ENCODE assay signal across 8 cellular contexts in genomic region chr19:52297601-52298358, GRCh38. TPM values are rescaled to one million over a fixed set of nuclear protein-coding genes. Genes with fewer than 3 reads are reported as not detected.
A peak's percentile ranks its signal among the peaks of the same experiment; 100 is the strongest.
DNase-seq lines count a peak whose midpoint lies in the region; ATAC-seq and TF ChIP-seq lines count a peak whose summit lies in the region.

No MANE protein-coding gene starts in this region.

- peak overlapping the region; percentile 29 for H3K4me3 ChIP-seq in endocrine pancreas (ENCODE audit: control insufficient read depth, insufficient read depth, low read length)
- peak overlapping the region; percentile 85 for H3K4me3 ChIP-seq in neural cell (ENCODE audit: low read length)

- no peaks in the 10 kb centered on the region for H3K4me1 ChIP-seq in endocrine pancreas (ENCODE audit: control insufficient read depth, insufficient read depth, low read length)

- H3K27me3 ChIP-seq in endocrine pancreas (ENCODE audit: control insufficient read depth, insufficient read depth, low read length) (no peaks in the 10 kb centered on the region), neural cell (ENCODE audit: insufficient read depth, low read depth, low read length) (no peaks in the 10 kb centered on the region)

- DNase-seq in OCI-M1 (lab: John Stamatoyannopoulos, UW) (peak; percentile 63), DMS53 treated with DMSO at 0.1 percent for 48 hours (lab: John Stamatoyannopoulos, UW; ENCODE audit: unreplicated experiment) (no peak), CD1c-positive myeloid dendritic cell (ENCODE audit: extremely low spot score) (no peak), GOT3 (lab: John Stamatoyannopoulos, UW) (no peak)

- H4K20me1 ChIP-seq in neural cell (ENCODE audit: insufficient read depth), result no peaks in the 10 kb centered on the region

- peak overlapping the region; percentile 85 for H3K4me2 ChIP-seq in neural cell (ENCODE audit: low read length)

- H3K27ac ChIP-seq in 22Rv1, result peak overlapping the region; percentile 73
- H3K27ac ChIP-seq in neural cell (ENCODE audit: low read length), result peak overlapping the region; percentile 98

- peak overlapping the region; percentile 96 for H2AFZ ChIP-seq in neural cell (ENCODE audit: low read depth, low read length)

- no peaks in the 10 kb centered on the region for H3K9me2 ChIP-seq in neural cell (ENCODE audit: insufficient read depth, low read length)

- peak; percentile 15 for ATAC-seq in GM18907 (IDR thresholded peaks at IDR 0.05; ENCODE audit: unreplicated experiment)

- no peaks in the 10 kb centered on the region for H3K9me3 ChIP-seq in endocrine pancreas (ENCODE audit: control insufficient read depth, low read length)
- no peaks in the 10 kb centered on the region for H3K9me3 ChIP-seq in neural cell (ENCODE audit: low read length)

- TF ChIP-seq CTCF in 22Rv1 (IDR thresholded peaks at IDR 0.05), result no peak
- no peak for TF ChIP-seq CTCF in neural cell (IDR thresholded peaks at IDR 0.05; ENCODE audit: poor library complexity, severe bottlenecking)

- no peak for TF ChIP-seq RAD21 in neural cell (conservative IDR thresholded peaks at IDR 0.05)

- no peak for TF ChIP-seq EP300 in neural cell (conservative IDR thresholded peaks at IDR 0.05; ENCODE audit: poor library complexity, severe bottlenecking)

- no peaks in the 10 kb centered on the region for H3K79me2 ChIP-seq in neural cell (replicated peaks; ENCODE audit: insufficient read depth, low read length)

- H3K9ac ChIP-seq in endocrine pancreas (ENCODE audit: control insufficient read depth, insufficient read depth, low read length), result peak overlapping the region; percentile 56
- H3K9ac ChIP-seq in neural cell (ENCODE audit: low read length), result peak overlapping the region; percentile 98

- no peaks in the 10 kb centered on the region for H3F3A ChIP-seq in neural cell (ENCODE audit: insufficient read depth, low read length, poor library complexity, severe bottlenecking)

- peaks cover 6% of the 10 kb centered on the region for H3K36me3 ChIP-seq in endocrine pancreas (ENCODE audit: control insufficient read depth, insufficient read depth, low read length)
- H3K36me3 ChIP-seq in neural cell (ENCODE audit: insufficient read depth, low read length), result peaks cover 5% of the 10 kb centered on the region

TF ChIP-seq in neural cell, 6 proteins besides CTCF, POLR2A, EP300 and RAD21:
- TF ChIP-seq MXI1 (conservative IDR thresholded peaks at IDR 0.05; ENCODE audit: poor library complexity, severe bottlenecking), result no peak
- no peak for TF ChIP-seq POLR2AphosphoS5 (IDR thresholded peaks at IDR 0.05)
- no peak for TF ChIP-seq EZH2 (IDR thresholded peaks at IDR 0.05; ENCODE audit: borderline replicate concordance, insufficient read depth, low read length, poor library complexity, severe bottlenecking)
- peak; percentile 92 for TF ChIP-seq REST (IDR thresholded peaks at IDR 0.05; ENCODE audit: borderline replicate concordance)
- peak; percentile 22 for TF ChIP-seq TAF1 (IDR thresholded peaks at IDR 0.05; ENCODE audit: low read depth)
TF ChIP-seq in neural cell: peak in this region for 2.

RNA-seq across cellular contexts. Expression of gene ZNF480, which starts 0.8 kb away (rescaled TPM):
- polyA plus RNA-seq in neural cell, result 7.7 and 18.0 TPM in 2 replicates
- polyA minus RNA-seq in neural cell, result 22.2 and 24.2 TPM in 2 replicates

RNA-seq across cellular contexts. Expression of gene ZNF766, which starts 28.4 kb away (rescaled TPM):
- 21.8 and 24.2 TPM in 2 replicates for polyA plus RNA-seq in neural cell
- 28.5 and 38.4 TPM in 2 replicates for polyA minus RNA-seq in neural cell

RNA-seq across cellular contexts. Expression of gene ZNF610, which starts 38.3 kb away (rescaled TPM):
- 23.1 and 28.3 TPM in 2 replicates for polyA plus RNA-seq in neural cell
- 56.7 and 58.2 TPM in 2 replicates for polyA minus RNA-seq in neural cell
